Comparison of ENCODE assay signal across 20 cellular contexts in the genomic region with DNA sequence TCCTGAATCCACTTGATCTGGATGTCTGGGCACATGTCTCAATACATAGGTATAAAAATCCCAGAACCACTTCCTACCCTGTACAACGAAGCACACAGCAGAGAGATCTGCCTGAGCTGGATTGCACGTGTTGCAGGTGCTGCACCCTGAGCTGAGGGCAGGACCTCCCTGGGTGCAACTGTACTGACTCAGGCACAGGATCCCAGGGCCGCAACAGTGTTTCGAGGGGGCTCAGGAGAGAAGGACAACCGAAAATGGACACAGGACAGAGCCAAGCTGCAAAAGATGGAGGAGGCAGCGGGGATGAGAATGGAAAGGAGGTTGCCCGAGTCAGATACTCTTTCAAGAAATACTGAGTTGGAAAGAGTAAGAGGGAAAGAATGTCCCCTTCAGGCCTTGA.
A peak's percentile ranks its signal among the peaks of the same experiment; 100 is the strongest.
DNase-seq lines count a peak whose midpoint lies in the region; ATAC-seq, FAIRE-seq and TF ChIP-seq lines count a peak whose summit lies in the region.
"Had no signal": no experiment of that assay in that cellular context is flagged by ENCODE, and none has a peak within 500 bp of the region (broad histone marks: within the 10 kb centered on the region; RNA-seq: fewer than 3 reads in every experiment).

No MANE protein-coding gene starts in this region.

- POLR2A ChIA-PET in HepG2 (lab: Yijun Ruan, JAX) = no interaction called here

- H3K79me1 ChIP-seq in H9 (ENCODE audit: insufficient read depth, low read depth, low read length, poor library complexity, severe bottlenecking) = no peaks in the 10 kb centered on the region

- no peak overlapping the region for H4K5ac ChIP-seq in H9 (ENCODE audit: insufficient read length, low read depth, low read length)

- in situ Hi-C loops in HepG2 (cut with HindIII; ENCODE audit: extremely low pct_ligation_motif_present, low pct_unique_long_range_greater_than_20kb) = no loop called here

- no peak for FAIRE-seq in HepG2 (lab: Jason Lieb, UNC)
- FAIRE-seq: GM12878 had no signal

- peak; percentile 8 for DNase-seq in H9
- DNase-seq in coronary artery (ENCODE audit: low spot score) = peak; percentile 31
- no peak for DNase-seq in HepG2 (ENCODE audit: low spot score)
- DNase-seq in osteocyte (ENCODE audit: extremely low spot score, unreplicated experiment) = peak; percentile 65
- no peak for DNase-seq in AG20443 (ENCODE audit: low spot score)
- DNase-seq: Caco-2; CD4-positive, CD25-positive, alpha-beta regulatory T cell; CD8-positive, alpha-beta T cell; DMS153; EL; GDM1; HFFc6 had no signal

- H3K23me2 ChIP-seq in H9 (ENCODE audit: insufficient read length, low read depth, low read length, poor library complexity, severe bottlenecking) = no peaks in the 10 kb centered on the region

- H3K9me3 ChIP-seq in H9 (ENCODE audit: control insufficient read depth, low read depth, low read length) = no peaks in the 10 kb centered on the region
- H3K9me3 ChIP-seq in HepG2 (ENCODE audit: low read length) = no peaks in the 10 kb centered on the region
- H3K9me3 ChIP-seq: Caco-2, HAP-1 had no signal

- H3K4me1 ChIP-seq in H9 (ENCODE audit: insufficient read depth, low read length) (peaks cover 5% of the 10 kb centered on the region; the same call in 1 of the 2 replicates), HepG2 (ENCODE audit: insufficient read depth, low read length) (no peaks in the 10 kb centered on the region)
- H3K4me1 ChIP-seq: BLaER1, Caco-2, HAP-1 had no signal

- no peak overlapping the region for H2AK5ac ChIP-seq in H9 (ENCODE audit: insufficient read length, low read length)

- H3K9ac ChIP-seq in H9 (ENCODE audit: extremely low read depth, insufficient read length, low read length) (no peak overlapping the region), HepG2 (ENCODE audit: insufficient read depth, low read depth, low read length) (no peak overlapping the region)
- H3K9ac ChIP-seq: BLaER1 had no signal

- no peak overlapping the region for H3K56ac ChIP-seq in H9 (ENCODE audit: insufficient read length, low read depth, low read length)

- H2BK120ac ChIP-seq in H9 (ENCODE audit: low read depth, low read length, poor library complexity, severe bottlenecking) = no peak overlapping the region

- no peak overlapping the region for H3K14ac ChIP-seq in H9 (ENCODE audit: insufficient read depth, low read length)

- H3K27ac ChIP-seq in H9 (ENCODE audit: insufficient read length, low read depth, low read length) (no peak overlapping the region), coronary artery (no peak overlapping the region), HepG2 (ENCODE audit: extremely low read length, insufficient read depth, low read length) (no peak overlapping the region)
- H3K27ac ChIP-seq: BLaER1, C4-2B had no signal

- H4K91ac ChIP-seq in H9 (ENCODE audit: insufficient read length, low read depth, low read length) = no peak overlapping the region

- no peak overlapping the region for H3K4me3 Mint-ChIP-seq in H9
- no peak overlapping the region for H3K4me3 Mint-ChIP-seq in osteocyte (ENCODE audit: unreplicated experiment)
- H3K4me3 Mint-ChIP-seq: B cell; CD4-positive, CD25-positive, alpha-beta regulatory T cell; CD8-positive, alpha-beta T cell; GM23338; HFFc6 had no signal

- H3K27me3 Mint-ChIP-seq in H9 (ENCODE audit: low read depth) (peaks cover 9% of the 10 kb centered on the region), osteocyte (ENCODE audit: unreplicated experiment) (no peaks in the 10 kb centered on the region)
- H3K27me3 Mint-ChIP-seq: CD4-positive, CD25-positive, alpha-beta regulatory T cell had no signal

- TF ChIP-seq EP300 in HepG2 (IDR thresholded peaks at IDR 0.05; ENCODE audit: low read depth in 2 of 2, low read length in 2 of 2) = no peak
- TF ChIP-seq EP300 in HepG2 (CRISPR knock-in tag; IDR thresholded peaks at IDR 0.05; ENCODE audit: borderline replicate concordance) = no peak

- CTCF ChIA-PET in HepG2 (lab: Yijun Ruan, JAX; ENCODE audit: low intra/inter-chr PET ratio, low total read pairs) = no interaction called here

- H3K27me3 ChIP-seq in H9 (ENCODE audit: insufficient read depth, low read length) (0 out of 2 replicates have a peak, but pooled peaks cover 2% of the 10 kb centered on the region), HepG2 (ENCODE audit: control insufficient read depth in 1 of 2, insufficient read depth in 2 of 2, low read length in 2 of 2) (peaks cover 0 to 31% of the 10 kb centered on the region in 2 experiments; a peak in 3 of 5 replicates)

- no peak overlapping the region for H2BK12ac ChIP-seq in H9 (ENCODE audit: insufficient read length, low read depth, low read length)

- no peak overlapping the region for H2BK5ac ChIP-seq in H9 (ENCODE audit: insufficient read length, low read length)

- no peak for TF ChIP-seq POLR2A in HepG2 (IDR thresholded peaks at IDR 0.05; ENCODE audit: insufficient read depth in 1 of 2, low read depth in 2 of 2, low read length in 2 of 2)

- no peak for TF ChIP-seq RAD21 in HepG2 (CRISPR knock-in tag; IDR thresholded peaks at IDR 0.05)

- H3K9me3 Mint-ChIP-seq in H9 (peaks cover 0 to 8% of the 10 kb centered on the region in 2 experiments; a peak in 3 of 5 replicates), osteocyte (ENCODE audit: unreplicated experiment) (peaks cover 33% of the 10 kb centered on the region)
- H3K9me3 Mint-ChIP-seq: CD8-positive, alpha-beta T cell had no signal

- no peak overlapping the region for H3K4ac ChIP-seq in H9 (ENCODE audit: low read depth, low read length)

- H2BK15ac ChIP-seq in H9 (ENCODE audit: low read depth, low read length) = no peak overlapping the region

- no peak overlapping the region for H3K23ac ChIP-seq in H9 (ENCODE audit: insufficient read length, low read depth, low read length)

- BruUV-seq in HepG2 (replicated peaks; lab: Mats Ljungman, UMichigan) = no TSS peak

- H3K79me2 ChIP-seq in H9 (ENCODE audit: insufficient read depth, low read length) (no peaks in the 10 kb centered on the region), HepG2 (ENCODE audit: insufficient read depth, low read length) (no peaks in the 10 kb centered on the region)

- H3T11ph ChIP-seq in H9 (ENCODE audit: low read length) = no peak overlapping the region

- intact Hi-C loops in HepG2 (cut with micrococcal nuclease; ENCODE audit: unreplicated experiment) = no loop called here

- H3K36me3 Mint-ChIP-seq in H9 (ENCODE audit: insufficient read depth in 1 of 3, low read depth in 3 of 3) (peaks cover 0 to 5% (median 0%) of the 10 kb centered on the region in 3 experiments; a peak in 3 of 7 replicates), osteocyte (ENCODE audit: unreplicated experiment) (no peaks in the 10 kb centered on the region)
- H3K36me3 Mint-ChIP-seq: CD4-positive, CD25-positive, alpha-beta regulatory T cell; CD8-positive, alpha-beta T cell had no signal

- H3K18ac ChIP-seq in H9 (ENCODE audit: insufficient read length, low read depth, low read length) = no peak overlapping the region

- WGBS in H9 (ENCODE audit: extremely low coverage, insufficient read length, low lambda C conversion rate) = no CpG with 5 or more reads among the region's 7 CpGs
- WGBS in HepG2 (ENCODE audit: low lambda C conversion rate) = 2% methylated on average over 7 of the region's 7 CpGs

- no peak for TF ChIP-seq CTCF in H9 (conservative IDR thresholded peaks at IDR 0.05)
- TF ChIP-seq CTCF in coronary artery (IDR thresholded peaks at IDR 0.05) = no peak
- no peak for TF ChIP-seq CTCF in HepG2 (CRISPR knock-in tag; IDR thresholded peaks at IDR 0.05)
- no peak for TF ChIP-seq CTCF in osteocyte (IDR thresholded peaks at IDR 0.05)

- H3K4me1 Mint-ChIP-seq in H9 (peaks cover 11 to 14% of the 10 kb centered on the region in 2 experiments), osteocyte (ENCODE audit: unreplicated experiment) (no peaks in the 10 kb centered on the region)
- H3K4me1 Mint-ChIP-seq: B cell; CD4-positive, CD25-positive, alpha-beta regulatory T cell had no signal

- no peaks in the 10 kb centered on the region for H3K36me3 ChIP-seq in HepG2 (replicated peaks in 1 of 2; ENCODE audit: control insufficient read depth in 1 of 2, insufficient read depth in 2 of 2, low read length in 2 of 2)
- H3K36me3 ChIP-seq: BLaER1, HAP-1 had no signal

- no peak overlapping the region for H3K4me2 ChIP-seq in H9 (ENCODE audit: insufficient read depth, insufficient read length, low read length)
- no peak overlapping the region for H3K4me2 ChIP-seq in HepG2 (ENCODE audit: low read depth, low read length)
- H3K4me2 ChIP-seq: BLaER1, GM23338 had no signal

- no peak overlapping the region for H4K8ac ChIP-seq in H9 (replicated peaks; ENCODE audit: insufficient read length, low read depth, low read length)

- H2AFZ ChIP-seq in H9 (ENCODE audit: low read length) (no peak overlapping the region), HepG2 (ENCODE audit: low read length) (no peak overlapping the region)

- H3K27ac Mint-ChIP-seq in H9 (no peak overlapping the region), osteocyte (ENCODE audit: unreplicated experiment) (no peak overlapping the region)
- H3K27ac Mint-ChIP-seq: B cell; CD4-positive, CD25-positive, alpha-beta regulatory T cell; CD8-positive, alpha-beta T cell; GM23338; HFFc6 had no signal

- H4K20me1 ChIP-seq in H9 (ENCODE audit: control insufficient read depth, insufficient read depth, insufficient read length) (no peaks in the 10 kb centered on the region), HepG2 (ENCODE audit: insufficient read depth, low read length) (no peaks in the 10 kb centered on the region)
- H4K20me1 ChIP-seq: BLaER1 had no signal

- ATAC-seq in HepG2 = no peak; the same call in 2 of the 3 replicates
- no peak for ATAC-seq in HG03457 (IDR thresholded peaks at IDR 0.05; ENCODE audit: unreplicated experiment)
- no peak for ATAC-seq in HG03442 (IDR thresholded peaks at IDR 0.05; ENCODE audit: unreplicated experiment)
- ATAC-seq: CD8-positive, alpha-beta T cell; GM12878; GM23338 had no signal

- H2BK20ac ChIP-seq in H9 (ENCODE audit: low read depth, low read length, poor library complexity, severe bottlenecking) = no peak overlapping the region

- no peak overlapping the region for H3K4me3 ChIP-seq in coronary artery
- H3K4me3 ChIP-seq in HepG2 (replicated peaks in 1 of 3; ENCODE audit: insufficient read depth in 1 of 3, low read depth in 2 of 3, low read length in 3 of 3) = no peak overlapping the region
- H3K4me3 ChIP-seq: BLaER1, GM12878, GM23338, HAP-1 had no signal

TF ChIP-seq in HepG2, 621 proteins besides CTCF, POLR2A, EP300 and RAD21 (continues in another document):
- no peak for TF ChIP-seq SRSF9 (IDR thresholded peaks at IDR 0.05; ENCODE audit: borderline replicate concordance, insufficient read depth, low read depth, low read length, poor library complexity, severe bottlenecking)

Comparison
In these comparisons a context has a peak if more than half of its experiments do, and no peak if none do; other contexts are left out.
1. DNase-seq: peak in H9 (single experiment), coronary artery (single experiment) and osteocyte (single experiment); none in HepG2 (single experiment) and AG20443 (single experiment).